In genomic region chr5:150114773-150115408, GRCh38 we compare ENCODE assay signal across 20 cellular contexts. TPM values are rescaled to one million over a fixed set of nuclear protein-coding genes. Genes with fewer than 3 reads are reported as not detected.
DNase-seq lines count a peak whose midpoint lies in the region; ATAC-seq, FAIRE-seq and TF ChIP-seq lines count a peak whose summit lies in the region.
"Had no signal": no experiment of that assay in that cellular context is flagged by ENCODE, and none has a peak within 500 bp of the region (broad histone marks: within the 10 kb centered on the region; RNA-seq: fewer than 3 reads in every experiment).

No MANE protein-coding gene starts in this region.

- in situ Hi-C loops in HepG2 (cut with HindIII; ENCODE audit: extremely low pct_ligation_motif_present, low pct_unique_long_range_greater_than_20kb) = no loop called here

- H3K27me3 ChIP-seq in SK-N-SH (ENCODE audit: insufficient read depth) = no peaks in the 10 kb centered on the region
- H3K27me3 ChIP-seq in adipocyte (replicated peaks; ENCODE audit: control insufficient read depth, insufficient read depth, low read length) = no peaks in the 10 kb centered on the region
- H3K27me3 ChIP-seq in HepG2 (ENCODE audit: control insufficient read depth in 1 of 2, insufficient read depth in 2 of 2, low read length in 2 of 2) = peaks cover 2 to 18% of the 10 kb centered on the region in 2 experiments; a peak in 2 of 5 replicates
- no peaks in the 10 kb centered on the region for H3K27me3 ChIP-seq in testis
- H3K27me3 ChIP-seq: brain microvascular endothelial cell, hepatocyte, sigmoid colon had no signal

- TF ChIP-seq CTCF in SK-N-SH (IDR thresholded peaks at IDR 0.05) (no peak), HepG2 (CRISPR knock-in tag; IDR thresholded peaks at IDR 0.05) (no peak), testis (IDR thresholded peaks at IDR 0.05) (no peak)

- no peaks in the 10 kb centered on the region for H3K9me2 ChIP-seq in SK-N-SH

- 86% methylated on average over 6 of the region's 8 CpGs for WGBS in SK-N-SH (ENCODE audit: low lambda C conversion rate)
- 42% methylated on average over 5 of the region's 8 CpGs for WGBS in HepG2 (ENCODE audit: low lambda C conversion rate)
- WGBS in testis, 2 donors = 85% methylated on average over 7 to 8 of the region's 8 CpGs

- H3K36me3 ChIP-seq in SK-N-SH (replicated peaks in 1 of 2; ENCODE audit: control insufficient read depth in 1 of 2, insufficient read depth in 2 of 2, low read length in 1 of 2) (peaks cover 5 to 46% of the 10 kb centered on the region in 2 experiments), adipocyte (ENCODE audit: control insufficient read depth, insufficient read depth, low read length, severe bottlenecking) (peaks cover 59% of the 10 kb centered on the region), HepG2 (replicated peaks in 1 of 2; ENCODE audit: control insufficient read depth in 1 of 2, insufficient read depth in 2 of 2, low read length in 2 of 2) (no peaks in the 10 kb centered on the region), testis (ENCODE audit: low read depth, missing control alignments) (no peaks in the 10 kb centered on the region)

- H3K27ac ChIP-seq in SK-N-SH (ENCODE audit: low read depth in 2 of 2, low read length in 1 of 2) (peak overlapping the region in 1 of 2 experiments; percentile 18; a peak in 1 of 4 replicates), HepG2 (ENCODE audit: extremely low read length, insufficient read depth, low read length) (no peak overlapping the region), testis (no peak overlapping the region)
- H3K27ac ChIP-seq: 22Rv1, brain microvascular endothelial cell, hepatocyte, parathyroid adenoma, sigmoid colon had no signal

- H3K4me2 ChIP-seq in SK-N-SH (no peak overlapping the region), HepG2 (ENCODE audit: low read depth, low read length) (no peak overlapping the region)
- H3K4me2 ChIP-seq: hepatocyte had no signal

- CTCF ChIA-PET in SK-N-SH (lab: Yijun Ruan, JAX) (interaction anchor here (0.6 to 2.2 kb wide), 6 partner anchors 11 to 280 kb away, joined by 3 to 7 read pairs (median 4); no protein-coding TSS in a partner anchor), HepG2 (lab: Yijun Ruan, JAX; ENCODE audit: low intra/inter-chr PET ratio, low total read pairs) (no interaction called here)

- H3K79me2 ChIP-seq in SK-N-SH (ENCODE audit: insufficient read depth) (no peaks in the 10 kb centered on the region), HepG2 (ENCODE audit: insufficient read depth, low read length) (no peaks in the 10 kb centered on the region)
- H3K79me2 ChIP-seq: hepatocyte, parathyroid adenoma had no signal

- no peak for TF ChIP-seq RAD21 in SK-N-SH (IDR thresholded peaks at IDR 0.05; ENCODE audit: low read length)
- no peak for TF ChIP-seq RAD21 in HepG2 (CRISPR knock-in tag; IDR thresholded peaks at IDR 0.05)

- ATAC-seq in SK-N-SH treated with all-trans-retinoic acid at 6 μM for 48 hours (no peak), HepG2 (no peak)
- ATAC-seq: activated naive CD4-positive, alpha-beta T cell treated with anti-CD3 and anti-CD28 coated beads, Interleukin-2, amount 50 U/mL, for 72 hours; naive thymus-derived CD4-positive, alpha-beta T cell; stimulated activated memory B cell treated with anti-CD40 and anti-IgM and Interleukin-4, amounts not matched to agents 10 μg/mL and 1 μg/mL and 100 μg/mL, for 72 hours had no signal

- H3K4me1 ChIP-seq in SK-N-SH (ENCODE audit: control insufficient read depth in 1 of 2, insufficient read depth in 2 of 2, low read depth in 1 of 2, low read length in 1 of 2) (peaks cover 12 to 28% of the 10 kb centered on the region in 2 experiments), adipocyte (ENCODE audit: control insufficient read depth, insufficient read depth, low read length) (peaks cover 52% of the 10 kb centered on the region), HepG2 (ENCODE audit: insufficient read depth, low read length) (no peaks in the 10 kb centered on the region), testis (peaks cover 14% of the 10 kb centered on the region)
- H3K4me1 ChIP-seq: parathyroid adenoma had no signal

- H3K4me3 ChIP-seq in SK-N-SH (ENCODE audit: low read depth in 2 of 2, low read length in 1 of 2) = no peak overlapping the region
- H3K4me3 ChIP-seq in adipocyte (ENCODE audit: low read length) = no peak overlapping the region
- H3K4me3 ChIP-seq in HepG2 (replicated peaks in 1 of 3; ENCODE audit: insufficient read depth in 1 of 3, low read depth in 2 of 3, low read length in 3 of 3) = no peak overlapping the region
- H3K4me3 ChIP-seq in testis = no peak overlapping the region
- H3K4me3 ChIP-seq: hepatocyte, sigmoid colon had no signal

- H3K9me3 ChIP-seq in SK-N-SH = no peaks in the 10 kb centered on the region
- no peaks in the 10 kb centered on the region for H3K9me3 ChIP-seq in adipocyte (ENCODE audit: control insufficient read depth, low read length)
- no peaks in the 10 kb centered on the region for H3K9me3 ChIP-seq in HepG2 (ENCODE audit: low read length)
- H3K9me3 ChIP-seq in testis = no peaks in the 10 kb centered on the region
- H3K9me3 ChIP-seq: sigmoid colon had no signal

- no peak for TF ChIP-seq EP300 in SK-N-SH (IDR thresholded peaks at IDR 0.05; ENCODE audit: borderline replicate concordance in 1 of 2, low read depth in 1 of 2, low read length in 1 of 2)
- TF ChIP-seq EP300 in HepG2 (IDR thresholded peaks at IDR 0.05; ENCODE audit: low read depth in 2 of 2, low read length in 2 of 2) = no peak
- no peak for TF ChIP-seq EP300 in HepG2 (CRISPR knock-in tag; IDR thresholded peaks at IDR 0.05; ENCODE audit: borderline replicate concordance)

- intact Hi-C loops in HepG2 (cut with micrococcal nuclease; ENCODE audit: unreplicated experiment) = no loop called here
- intact Hi-C loops in testis (cut with DNase I; ENCODE audit: low total_unique reads) = no loop called here

- H3F3A ChIP-seq in SK-N-SH (replicated peaks; ENCODE audit: insufficient read depth) = no peaks in the 10 kb centered on the region

- TF ChIP-seq POLR2A in HepG2 (IDR thresholded peaks at IDR 0.05; ENCODE audit: insufficient read depth in 1 of 2, low read depth in 2 of 2, low read length in 2 of 2) = no peak
- no peak for TF ChIP-seq POLR2A in testis (IDR thresholded peaks at IDR 0.05)

- H4K20me1 ChIP-seq in SK-N-SH (ENCODE audit: insufficient read depth) = no peaks in the 10 kb centered on the region
- H4K20me1 ChIP-seq in HepG2 (ENCODE audit: insufficient read depth, low read length) = no peaks in the 10 kb centered on the region

- FAIRE-seq in HepG2 (lab: Jason Lieb, UNC) = no peak

- BruUV-seq in HepG2 (replicated peaks; lab: Mats Ljungman, UMichigan) = no TSS peak

- H3K9ac ChIP-seq in SK-N-SH = no peak overlapping the region
- peak overlapping the region; percentile 50 for H3K9ac ChIP-seq in adipocyte (ENCODE audit: low read length)
- no peak overlapping the region for H3K9ac ChIP-seq in HepG2 (ENCODE audit: insufficient read depth, low read depth, low read length)
- H3K9ac ChIP-seq: parathyroid adenoma had no signal

- DNase-seq in SK-N-SH = peak; percentile 40
- no peak for DNase-seq in adipocyte (ENCODE audit: low read depth)
- DNase-seq in HepG2 (ENCODE audit: low spot score) = no peak
- peak; percentile 11 for DNase-seq in testis
- no peak for DNase-seq in NCI-H1436 (lab: John Stamatoyannopoulos, UW)
- DNase-seq in NCI-H1105 (lab: John Stamatoyannopoulos, UW) = no peak
- no peak for DNase-seq in NCI-H187 treated with DMSO at 0.1 percent for 48 hours (lab: John Stamatoyannopoulos, UW)
- DNase-seq: activated CD4-positive, alpha-beta T cell treated with anti-CD3 and anti-CD28 coated beads for 1 hour; brain microvascular endothelial cell; HFFc6; NCI-H2171 treated with DMSO at 0.1 percent for 48 hours; NCI-H69; sigmoid colon had no signal

- POLR2A ChIA-PET in SK-N-SH (lab: Yijun Ruan, JAX) = no interaction called here
- POLR2A ChIA-PET in HepG2 (lab: Yijun Ruan, JAX) = no interaction called here

- no peak overlapping the region for H2AFZ ChIP-seq in SK-N-SH (ENCODE audit: low read depth)
- no peak overlapping the region for H2AFZ ChIP-seq in HepG2 (ENCODE audit: low read length)
- H2AFZ ChIP-seq: hepatocyte, parathyroid adenoma had no signal

RNA-seq across cellular contexts. Expression of gene CSF1R, which starts 28.5 kb away (rescaled TPM):
- polyA plus RNA-seq in SK-N-SH (2012; rRNA removed) = 0.15 and 0.25 TPM in 2 replicates
- polyA plus RNA-seq in SK-N-SH (2012; cell fraction: cytosol; rRNA removed) = 0.10 and 0.30 TPM in 2 replicates
- polyA plus RNA-seq in SK-N-SH (2012; cell fraction: nucleus; rRNA removed) = 0.49 and 0.69 TPM in 2 replicates
- not detected in 2 replicates for total RNA-seq in HepG2 (2016; rRNA removed; fragmentation: Illumina TruSeq; extraction: Trizol)
- not detected in 2 replicates for total RNA-seq in HepG2 (2016; cell fraction: cytosol; rRNA removed; fragmentation: Illumina TruSeq; extraction: Trizol; ENCODE audit: low read depth)
- total RNA-seq in HepG2 (2016; cell fraction: insoluble cytoplasmic fraction; rRNA removed; fragmentation: Illumina TruSeq; extraction: Trizol) = not detected in 2 replicates
- total RNA-seq in HepG2 (2016; cell fraction: membrane; rRNA removed; fragmentation: Illumina TruSeq; extraction: Trizol) = not detected in 2 replicates
- total RNA-seq in HepG2 (2016; cell fraction: nucleus; rRNA removed; fragmentation: Illumina TruSeq; extraction: Trizol) = not detected in 2 replicates
- polyA plus RNA-seq in HepG2 (2011; rRNA removed) = 0.01 TPM in 1 of 2 replicates, not detected in the other
- 0.01 TPM in 1 of 2 replicates, not detected in the other for polyA plus RNA-seq in HepG2 (2011; cell fraction: cytosol; rRNA removed)
- polyA plus RNA-seq in HepG2 (2011; cell fraction: nucleus; rRNA removed) = 0.03 TPM in 1 of 2 replicates, not detected in the other
- 0.07 TPM in 1 of 2 replicates, not detected in the other for polyA plus RNA-seq in HepG2 (2012)
- polyA plus RNA-seq in HepG2 (2016; cell fraction: cytosol; fragmentation: Illumina TruSeq; extraction: Trizol; ENCODE audit: low read depth) = not detected in 2 replicates
- not detected in 2 replicates for polyA plus RNA-seq in HepG2 (2016; cell fraction: insoluble cytoplasmic fraction; fragmentation: Illumina TruSeq; extraction: Trizol; ENCODE audit: low read depth)
- not detected in 2 replicates for polyA plus RNA-seq in HepG2 (2016; cell fraction: membrane; fragmentation: Illumina TruSeq; extraction: Trizol; ENCODE audit: low read depth)
- polyA plus RNA-seq in HepG2 (2016; cell fraction: nucleus; fragmentation: Illumina TruSeq; extraction: Trizol; ENCODE audit: insufficient read depth, low read depth) = not detected in 2 replicates
- 0.58 TPM in 1 of 2 replicates, not detected in the other for polyA minus RNA-seq in HepG2 (2011; rRNA and poly(A)+ RNA removed; ENCODE audit: low replicate concordance)
- not detected in 2 replicates for polyA minus RNA-seq in HepG2 (2011; cell fraction: cytosol; rRNA and poly(A)+ RNA removed)
- not detected in 2 replicates for polyA minus RNA-seq in HepG2 (2011; cell fraction: nucleus; rRNA and poly(A)+ RNA removed)
- 10 to 100 TPM in 1 of 2 donors, 1 to 10 TPM in 1; 4.3 to 15.7 TPM for total RNA-seq in testis
- polyA plus RNA-seq in testis (ENCODE audit: insufficient read depth, low read depth, low replicate concordance) = 25.4 TPM

RNA-seq across cellular contexts. Expression of gene PDGFRB, which starts 40.8 kb away (rescaled TPM):
- polyA plus RNA-seq in SK-N-SH (2012; rRNA removed) (25.9 and 32.1 TPM in 2 replicates), HepG2 (2011; rRNA removed) (15.3 and 21.0 TPM in 2 replicates), testis (ENCODE audit: insufficient read depth, low read depth, low replicate concordance) (61.6 TPM)
- polyA plus RNA-seq in SK-N-SH (2012; cell fraction: cytosol; rRNA removed) = 13.2 and 19.7 TPM in 2 replicates
- 57.0 and 58.5 TPM in 2 replicates for polyA plus RNA-seq in SK-N-SH (2012; cell fraction: nucleus; rRNA removed)
- total RNA-seq in HepG2 (2016; rRNA removed; fragmentation: Illumina TruSeq; extraction: Trizol) (1.5 and 4.0 TPM in 2 replicates), testis (10 to 100 TPM; 71.2 to 87.0 TPM)
- total RNA-seq in HepG2 (2016; cell fraction: cytosol; rRNA removed; fragmentation: Illumina TruSeq; extraction: Trizol; ENCODE audit: low read depth) = 1.3 and 1.5 TPM in 2 replicates
- total RNA-seq in HepG2 (2016; cell fraction: insoluble cytoplasmic fraction; rRNA removed; fragmentation: Illumina TruSeq; extraction: Trizol) = 2.3 and 5.0 TPM in 2 replicates
- 2.2 and 3.9 TPM in 2 replicates for total RNA-seq in HepG2 (2016; cell fraction: membrane; rRNA removed; fragmentation: Illumina TruSeq; extraction: Trizol)
- total RNA-seq in HepG2 (2016; cell fraction: nucleus; rRNA removed; fragmentation: Illumina TruSeq; extraction: Trizol) = 3.0 and 4.6 TPM in 2 replicates
- polyA plus RNA-seq in HepG2 (2011; cell fraction: cytosol; rRNA removed) = 8.7 and 14.4 TPM in 2 replicates
- polyA plus RNA-seq in HepG2 (2011; cell fraction: nucleus; rRNA removed) = 26.2 and 40.5 TPM in 2 replicates
- polyA plus RNA-seq in HepG2 (2012) = 6.3 and 14.3 TPM in 2 replicates
- 0.71 and 1.4 TPM in 2 replicates for polyA plus RNA-seq in HepG2 (2016; cell fraction: cytosol; fragmentation: Illumina TruSeq; extraction: Trizol; ENCODE audit: low read depth)
- 1.6 TPM in 2 replicates for polyA plus RNA-seq in HepG2 (2016; cell fraction: insoluble cytoplasmic fraction; fragmentation: Illumina TruSeq; extraction: Trizol; ENCODE audit: low read depth)
- polyA plus RNA-seq in HepG2 (2016; cell fraction: membrane; fragmentation: Illumina TruSeq; extraction: Trizol; ENCODE audit: low read depth) = 1.5 and 1.7 TPM in 2 replicates
- polyA plus RNA-seq in HepG2 (2016; cell fraction: nucleus; fragmentation: Illumina TruSeq; extraction: Trizol; ENCODE audit: insufficient read depth, low read depth) = 3.9 TPM in 2 replicates
- polyA minus RNA-seq in HepG2 (2011; rRNA and poly(A)+ RNA removed; ENCODE audit: low replicate concordance) = 9.0 and 60.1 TPM in 2 replicates
- polyA minus RNA-seq in HepG2 (2011; cell fraction: cytosol; rRNA and poly(A)+ RNA removed) = 6.6 and 10.6 TPM in 2 replicates
- polyA minus RNA-seq in HepG2 (2011; cell fraction: nucleus; rRNA and poly(A)+ RNA removed) = 24.5 and 47.1 TPM in 2 replicates

RNA-seq across cellular contexts. Expression of gene CDX1, which starts 51.7 kb away (rescaled TPM):
- polyA plus RNA-seq in SK-N-SH (2012; rRNA removed) (0.23 and 0.26 TPM in 2 replicates), HepG2 (2011; rRNA removed) (0.05 TPM in 1 of 2 replicates, not detected in the other), testis (ENCODE audit: insufficient read depth, low read depth, low replicate concordance) (3.4 TPM)
- 0.19 and 0.26 TPM in 2 replicates for polyA plus RNA-seq in SK-N-SH (2012; cell fraction: cytosol; rRNA removed)
- 0.25 and 0.39 TPM in 2 replicates for polyA plus RNA-seq in SK-N-SH (2012; cell fraction: nucleus; rRNA removed)
- total RNA-seq in HepG2 (2016; rRNA removed; fragmentation: Illumina TruSeq; extraction: Trizol) (not detected in 2 replicates), testis (1 to 10 TPM; 3.4 to 5.2 TPM)
- total RNA-seq in HepG2 (2016; cell fraction: cytosol; rRNA removed; fragmentation: Illumina TruSeq; extraction: Trizol; ENCODE audit: low read depth) = not detected in 2 replicates
- total RNA-seq in HepG2 (2016; cell fraction: insoluble cytoplasmic fraction; rRNA removed; fragmentation: Illumina TruSeq; extraction: Trizol) = not detected in 2 replicates
- not detected in 2 replicates for total RNA-seq in HepG2 (2016; cell fraction: membrane; rRNA removed; fragmentation: Illumina TruSeq; extraction: Trizol)
- total RNA-seq in HepG2 (2016; cell fraction: nucleus; rRNA removed; fragmentation: Illumina TruSeq; extraction: Trizol) = not detected in 2 replicates
- not detected in 2 replicates for polyA plus RNA-seq in HepG2 (2011; cell fraction: cytosol; rRNA removed)
- not detected in 2 replicates for polyA plus RNA-seq in HepG2 (2011; cell fraction: nucleus; rRNA removed)
- polyA plus RNA-seq in HepG2 (2012) = not detected in 2 replicates
- polyA plus RNA-seq in HepG2 (2016; cell fraction: cytosol; fragmentation: Illumina TruSeq; extraction: Trizol; ENCODE audit: low read depth) = not detected in 2 replicates
- not detected in 2 replicates for polyA plus RNA-seq in HepG2 (2016; cell fraction: insoluble cytoplasmic fraction; fragmentation: Illumina TruSeq; extraction: Trizol; ENCODE audit: low read depth)
- not detected in 2 replicates for polyA plus RNA-seq in HepG2 (2016; cell fraction: membrane; fragmentation: Illumina TruSeq; extraction: Trizol; ENCODE audit: low read depth)
- not detected in 2 replicates for polyA plus RNA-seq in HepG2 (2016; cell fraction: nucleus; fragmentation: Illumina TruSeq; extraction: Trizol; ENCODE audit: insufficient read depth, low read depth)
- polyA minus RNA-seq in HepG2 (2011; rRNA and poly(A)+ RNA removed; ENCODE audit: low replicate concordance) = not detected in 2 replicates
- polyA minus RNA-seq in HepG2 (2011; cell fraction: cytosol; rRNA and poly(A)+ RNA removed) = not detected in 2 replicates
- not detected in 2 replicates for polyA minus RNA-seq in HepG2 (2011; cell fraction: nucleus; rRNA and poly(A)+ RNA removed)
- total RNA-seq: activated naive CD4-positive, alpha-beta T cell treated with anti-CD3 and anti-CD28 coated beads, Interleukin-2, amount 50 U/mL, for 72 hours; naive thymus-derived CD4-positive, alpha-beta T cell had no signal
- polyA plus RNA-seq: naive thymus-derived CD4-positive, alpha-beta T cell had no signal

Comparison
In these comparisons a context has a peak if more than half of its experiments do, and no peak if none do; other contexts are left out.
1. DNase-seq: peak in SK-N-SH (single experiment) and testis (single experiment); none in adipocyte (single experiment), HepG2 (single experiment), NCI-H1436 (single experiment), NCI-H1105 (single experiment) and NCI-H187 treated with DMSO at 0.1 percent for 48 hours (single experiment).
2. RNA of gene CSF1R, which starts 28.5 kb away (polyA plus RNA-seq): 25.4 TPM in testis (single experiment); 0.10 to 0.69 TPM in SK-N-SH and 0.01 to 0.07 TPM in HepG2; every median in the first group is over 10 times any median in the second.